Comparison of ENCODE assay signal across 14 cellular contexts in the genomic region with DNA sequence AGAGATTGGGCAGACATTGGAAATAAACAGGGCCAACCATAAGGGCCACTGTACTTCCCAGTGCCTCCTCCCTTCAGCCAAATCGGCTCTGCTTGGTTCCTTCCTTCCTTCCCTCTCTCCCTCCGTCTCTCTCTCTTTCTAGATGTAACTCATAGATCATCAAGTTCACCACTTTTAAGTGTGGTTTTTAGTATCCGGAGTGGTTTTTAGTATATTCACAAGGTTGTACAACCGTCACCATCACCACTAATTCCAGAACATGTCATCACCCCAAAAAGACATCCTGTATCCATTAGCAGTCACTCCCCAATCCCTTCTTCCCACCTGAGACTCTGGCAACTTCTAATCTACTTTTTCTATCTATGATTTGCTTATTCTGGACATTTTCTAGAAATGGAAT. TPM values are rescaled to one million over a fixed set of nuclear protein-coding genes. Genes with fewer than 3 reads are reported as not detected.
DNase-seq lines count a peak whose midpoint lies in the region; ATAC-seq and FAIRE-seq lines count a peak whose summit lies in the region.
"Had no signal": no experiment of that assay in that cellular context is flagged by ENCODE, and none has a peak within 500 bp of the region (broad histone marks: within the 10 kb centered on the region; RNA-seq: fewer than 3 reads in every experiment).

No MANE protein-coding gene starts in this region.

- no peaks in the 10 kb centered on the region for H3K27me3 Mint-ChIP-seq in T-helper 2 cell treated with Interferon-gamma antibody and Interleukin-4, amounts not matched to agents 5 μg/mL and 100 μg/mL, for 36 hours (ENCODE audit: low read depth)
- peaks cover 3 to 8% (median 6%) of the 10 kb centered on the region in 3 donors for H3K27me3 Mint-ChIP-seq in immature natural killer cell (ENCODE audit: low read depth in 3 of 3)
- no peaks in the 10 kb centered on the region for H3K27me3 Mint-ChIP-seq in stimulated activated memory B cell treated with anti-CD40 and anti-IgM and Interleukin-4, amounts not matched to agents 10 μg/mL and 1 μg/mL and 100 μg/mL, for 72 hours

- no peak for DNase-seq in T-helper 2 cell treated with Interferon-gamma antibody and Interleukin-4, amounts not matched to agents 5 μg/mL and 100 μg/mL, for 36 hours (ENCODE audit: low spot score)
- DNase-seq in immature natural killer cell (peak in 2 of 3 donors; percentile 9 to 27), NCI-H187 (lab: John Stamatoyannopoulos, UW) (no peak), RCC 7860 (ENCODE audit: low spot score) (no peak)
- DNase-seq: ACHN, H7, HFFc6, KBM-7, NCI-H1417 treated with DMSO at 0.1 percent for 48 hours, NCI-H345, NCI-H524 treated with DMSO at 0.1 percent for 48 hours had no signal

- peaks cover 23% of the 10 kb centered on the region for H3K4me1 ChIP-seq in BLaER1
- peaks cover 0 to 16% (median 10%) of the 10 kb centered on the region in 10 experiments; a peak in 18 of 20 replicates for H3K4me1 ChIP-seq in BLaER1 treated with 17β-estradiol and CSF1 and Interleukin-3, amounts not matched to agents 10 nM and 100 nM

- H3K27ac ChIP-seq in BLaER1 = no peak overlapping the region
- H3K27ac ChIP-seq in BLaER1 treated with 17β-estradiol and CSF1 and Interleukin-3, amounts not matched to agents 10 nM and 100 nM = no peak overlapping the region

- H3K27ac Mint-ChIP-seq in T-helper 2 cell treated with Interferon-gamma antibody and Interleukin-4, amounts not matched to agents 5 μg/mL and 100 μg/mL, for 36 hours = peak overlapping the region; percentile 55
- H3K27ac Mint-ChIP-seq in immature natural killer cell = peak overlapping the region in 3 of 6 donors; percentile 10 to 56 (median 17)
- no peak overlapping the region for H3K27ac Mint-ChIP-seq in stimulated activated memory B cell treated with anti-CD40 and anti-IgM and Interleukin-4, amounts not matched to agents 10 μg/mL and 1 μg/mL and 100 μg/mL, for 72 hours
- H3K27ac Mint-ChIP-seq: HFFc6 had no signal

- H3K4me3 ChIP-seq in BLaER1 = no peak overlapping the region
- H3K4me3 ChIP-seq in BLaER1 treated with 17β-estradiol and CSF1 and Interleukin-3, amounts not matched to agents 10 nM and 100 nM = no peak overlapping the region

- peaks cover 3% of the 10 kb centered on the region for H3K36me3 Mint-ChIP-seq in T-helper 2 cell treated with Interferon-gamma antibody and Interleukin-4, amounts not matched to agents 5 μg/mL and 100 μg/mL, for 36 hours (ENCODE audit: low read depth)
- peaks cover 0 to 7% (median 0%) of the 10 kb centered on the region in 3 donors for H3K36me3 Mint-ChIP-seq in immature natural killer cell
- H3K36me3 Mint-ChIP-seq in stimulated activated memory B cell treated with anti-CD40 and anti-IgM and Interleukin-4, amounts not matched to agents 10 μg/mL and 1 μg/mL and 100 μg/mL, for 72 hours = peaks cover 37% of the 10 kb centered on the region

- no peaks in the 10 kb centered on the region for H3K36me3 ChIP-seq in BLaER1
- peaks cover 0 to 26% (median 5%) of the 10 kb centered on the region in 11 experiments; a peak in 11 of 22 replicates for H3K36me3 ChIP-seq in BLaER1 treated with 17β-estradiol and CSF1 and Interleukin-3, amounts not matched to agents 10 nM and 100 nM

- no peak overlapping the region for H3K9ac ChIP-seq in BLaER1
- no peak overlapping the region for H3K9ac ChIP-seq in BLaER1 treated with 17β-estradiol and CSF1 and Interleukin-3, amounts not matched to agents 10 nM and 100 nM

- no peaks in the 10 kb centered on the region for H3K9me3 ChIP-seq in BLaER1
- H3K9me3 ChIP-seq in BLaER1 treated with 17β-estradiol and CSF1 and Interleukin-3, amounts not matched to agents 10 nM and 100 nM (replicated peaks in 1 of 11) = peaks cover 0 to 5% (median under 1%) of the 10 kb centered on the region in 11 experiments; a peak in 6 of 22 replicates

- peaks cover 20% of the 10 kb centered on the region for H3K4me1 Mint-ChIP-seq in T-helper 2 cell treated with Interferon-gamma antibody and Interleukin-4, amounts not matched to agents 5 μg/mL and 100 μg/mL, for 36 hours (ENCODE audit: low read depth)
- peaks cover 29 to 30% of the 10 kb centered on the region in 2 donors for H3K4me1 Mint-ChIP-seq in immature natural killer cell
- H3K4me1 Mint-ChIP-seq in stimulated activated memory B cell treated with anti-CD40 and anti-IgM and Interleukin-4, amounts not matched to agents 10 μg/mL and 1 μg/mL and 100 μg/mL, for 72 hours = no peaks in the 10 kb centered on the region

- no peak for ATAC-seq in stimulated activated memory B cell treated with anti-CD40 and anti-IgM and Interleukin-4, amounts not matched to agents 10 μg/mL and 1 μg/mL and 100 μg/mL, for 72 hours

- H3K4me3 Mint-ChIP-seq in T-helper 2 cell treated with Interferon-gamma antibody and Interleukin-4, amounts not matched to agents 5 μg/mL and 100 μg/mL, for 36 hours = peak overlapping the region; percentile 33
- peak overlapping the region in 4 of 5 donors; percentile 17 to 46 (median 43) for H3K4me3 Mint-ChIP-seq in immature natural killer cell
- H3K4me3 Mint-ChIP-seq in stimulated activated memory B cell treated with anti-CD40 and anti-IgM and Interleukin-4, amounts not matched to agents 10 μg/mL and 1 μg/mL and 100 μg/mL, for 72 hours = no peak overlapping the region
- H3K4me3 Mint-ChIP-seq: HFFc6 had no signal

- no peak for FAIRE-seq in RCC 7860 (lab: Jason Lieb, UNC)

- no peaks in the 10 kb centered on the region for H3K9me3 Mint-ChIP-seq in T-helper 2 cell treated with Interferon-gamma antibody and Interleukin-4, amounts not matched to agents 5 μg/mL and 100 μg/mL, for 36 hours
- no peaks in the 10 kb centered on the region for H3K9me3 Mint-ChIP-seq in immature natural killer cell
- no peaks in the 10 kb centered on the region for H3K9me3 Mint-ChIP-seq in stimulated activated memory B cell treated with anti-CD40 and anti-IgM and Interleukin-4, amounts not matched to agents 10 μg/mL and 1 μg/mL and 100 μg/mL, for 72 hours
- H3K9me3 Mint-ChIP-seq: HFFc6 had no signal

- no peaks in the 10 kb centered on the region for H3K27me3 ChIP-seq in BLaER1
- H3K27me3 ChIP-seq in BLaER1 treated with 17β-estradiol and CSF1 and Interleukin-3, amounts not matched to agents 10 nM and 100 nM = no peaks in the 10 kb centered on the region

- H4K20me1 ChIP-seq in BLaER1 = no peaks in the 10 kb centered on the region
- 0 out of 22 replicates have a peak, but pooled peaks cover 0 to 6% (median 0%) of the 10 kb centered on the region in 11 experiments for H4K20me1 ChIP-seq in BLaER1 treated with 17β-estradiol and CSF1 and Interleukin-3, amounts not matched to agents 10 nM and 100 nM

- peak overlapping the region; percentile 29 for H3K4me2 ChIP-seq in BLaER1
- peak overlapping the region in 8 of 11 experiments; percentile 12 to 63 (median 38); a peak in 14 of 22 replicates for H3K4me2 ChIP-seq in BLaER1 treated with 17β-estradiol and CSF1 and Interleukin-3, amounts not matched to agents 10 nM and 100 nM

RNA-seq across cellular contexts. Expression of gene MYSM1, which starts 51.0 kb away (rescaled TPM):
- polyA plus RNA-seq in immature natural killer cell = 10 to 100 TPM; 11.3 to 17.6 (median 15.4) TPM

Comparison
In these comparisons a context has a peak if more than half of its experiments do, and no peak if none do; other contexts are left out.
1. DNase-seq: peak in immature natural killer cell (2 of 3); none in T-helper 2 cell treated with Interferon-gamma antibody and Interleukin-4, amounts not matched to agents 5 μg/mL and 100 μg/mL, for 36 hours (single experiment), NCI-H187 (0 of 2) and RCC 7860 (single experiment).